Comparison of ENCODE assay signal across 30 cellular contexts in genomic region chr10:133532871-133533270, GRCh38. TPM values are rescaled to one million over a fixed set of nuclear protein-coding genes. Genes with fewer than 3 reads are reported as not detected.
"Had no signal": no experiment of that assay in that cellular context is flagged by ENCODE, and none has a peak within 500 bp of the region (broad histone marks: within the 10 kb centered on the region; RNA-seq: fewer than 3 reads in every experiment).

No MANE protein-coding gene starts in this region.

- H3K4me3 ChIP-seq: adrenal gland, body of pancreas, breast epithelium had no signal

- H3K27me3 ChIP-seq: body of pancreas had no signal

- H3K4me1 ChIP-seq: adrenal gland, breast epithelium had no signal

- H3K27ac ChIP-seq: adrenal gland, body of pancreas, brain microvascular endothelial cell, breast epithelium, VCaP had no signal

- H3K36me3 ChIP-seq: adrenal gland, brain microvascular endothelial cell, breast epithelium had no signal

- H3K9me3 ChIP-seq: adrenal gland, body of pancreas, breast epithelium had no signal

- DNase-seq: activated B cell treated with CpG ODN at 0.5 μM for 24 hours; activated CD4-positive, alpha-beta memory T cell treated with anti-CD3 and anti-CD28 coated beads for 36 hours; activated CD4-positive, alpha-beta T cell treated with anti-CD3 and anti-CD28 coated beads for 4 hours; activated CD4-positive, alpha-beta T cell treated with anti-CD3 and anti-CD28 coated beads, Interleukin-2, amount 10 ng/mL, durations not matched to agents 24 days and 14 days; activated CD4-positive, alpha-beta T cell treated with anti-CD3 and anti-CD28 coated beads, Interleukin-2, amount 50 U/mL, for 1 hour; activated CD4-positive, alpha-beta T cell treated with anti-CD3 and anti-CD28 coated beads, Interleukin-2, amount 50 U/mL, for 4 hours; activated CD4-positive, CD25-positive, alpha-beta regulatory T cell treated with anti-CD3 and anti-CD28 coated beads, Interleukin-2, amount 50 U/mL, for 72 hours; activated CD8-positive, alpha-beta memory T cell treated with anti-CD3 and anti-CD28 coated beads, Interleukin-2, amount 50 U/mL, for 4 hours; activated CD8-positive, alpha-beta T cell treated with anti-CD3 and anti-CD28 coated beads for 36 hours; activated effector memory CD4-positive, alpha-beta T cell treated with anti-CD3 and anti-CD28 coated beads, Interleukin-2, amount 50 U/mL, for 16 hours; activated gamma-delta T cell treated with Interleukin-2 at 50 U/mL for 16 hours; activated naive CD4-positive, alpha-beta T cell; activated naive CD4-positive, alpha-beta T cell treated with anti-CD3 and anti-CD28 coated beads for 36 hours; activated naive CD4-positive, alpha-beta T cell treated with anti-CD3 and anti-CD28 coated beads, Interleukin-2, amount 50 U/mL, for 16 hours; activated naive CD8-positive, alpha-beta T cell treated with anti-CD3 and anti-CD28 coated beads for 36 hours; activated T-cell treated with anti-CD3 and anti-CD28 coated beads for 4 hours; activated T-cell treated with anti-CD3 and anti-CD28 coated beads, Interleukin-2, amount 50 U/mL, for 1 hour; activated T-cell treated with anti-CD3 and anti-CD28 coated beads, Interleukin-2, amount 50 U/mL, for 4 hours; activated T-cell treated with anti-CD3 and anti-CD28 coated beads, Interleukin-2, amount 50 U/mL, for 72 hours; adrenal gland; amniotic stem cell; aorta; body of pancreas; brain microvascular endothelial cell; cerebellar nuclear complex; T-helper 1 cell; T-helper 2 cell; T-helper 9 cell had no signal

RNA-seq across cellular contexts. Expression of gene CYP2E1, which starts 5.7 kb away (rescaled TPM):
- total RNA-seq: activated naive CD8-positive, alpha-beta T cell treated with anti-CD3 and anti-CD28 coated beads for 36 hours had no signal

RNA-seq across cellular contexts. Expression of gene SYCE1, which starts 32.5 kb away (rescaled TPM):
- total RNA-seq: activated B cell treated with CpG ODN at 0.5 μM for 24 hours; activated CD8-positive, alpha-beta T cell treated with anti-CD3 and anti-CD28 coated beads for 36 hours had no signal
